In the genomic region with DNA sequence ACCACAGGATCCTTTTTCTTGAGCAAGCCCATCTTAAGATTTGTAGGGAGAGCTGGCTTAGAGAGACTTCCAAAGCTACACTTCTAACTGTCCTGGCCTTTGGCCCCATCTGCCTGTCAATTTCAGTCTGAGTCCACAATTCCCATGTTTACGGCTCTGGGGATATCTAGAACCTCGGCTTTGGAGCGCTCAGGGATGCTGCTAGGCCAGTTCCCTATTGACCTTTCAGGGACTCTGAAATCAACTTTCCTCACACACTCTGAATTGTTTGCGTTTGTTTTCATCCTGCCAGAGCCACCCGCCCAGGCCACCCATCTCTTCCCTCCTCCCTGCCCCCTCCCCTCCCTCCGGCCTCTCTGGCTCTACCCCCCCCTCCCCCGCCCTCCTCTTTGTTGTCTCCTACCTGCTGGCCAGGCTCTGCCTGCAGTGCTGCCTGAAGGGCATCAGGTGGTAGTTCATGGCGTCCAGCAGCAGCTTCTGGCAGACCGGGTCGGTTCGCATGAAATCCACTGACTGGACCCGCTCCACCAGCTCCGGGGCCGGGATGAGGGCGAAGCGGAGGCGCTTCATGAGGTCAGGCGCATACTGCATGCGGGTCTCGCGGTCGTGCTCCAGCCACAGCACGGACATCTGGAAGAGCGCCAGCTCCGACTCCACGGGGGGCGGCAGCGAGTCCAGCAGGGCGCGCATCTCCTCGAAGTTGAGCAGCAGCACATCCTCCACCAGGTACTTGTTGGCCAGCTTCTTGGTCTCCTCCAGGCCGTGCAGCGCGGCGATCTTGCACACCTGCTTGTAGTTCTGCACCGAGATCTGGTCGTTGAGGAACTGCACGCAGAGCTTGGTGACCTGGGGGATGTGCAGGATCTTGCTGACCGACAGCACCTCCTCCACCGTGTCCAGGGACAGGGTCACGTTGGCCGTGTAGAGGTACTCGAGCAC, we compare ENCODE assay signal across 1 cellular context.
TF ChIP-seq lines count a peak whose summit lies in the region.

No MANE protein-coding gene starts in this region.

TF ChIP-seq in H1, 55 proteins besides CTCF, POLR2A, EP300 and RAD21 (continued from another document):
- TF ChIP-seq, protein P1, sequence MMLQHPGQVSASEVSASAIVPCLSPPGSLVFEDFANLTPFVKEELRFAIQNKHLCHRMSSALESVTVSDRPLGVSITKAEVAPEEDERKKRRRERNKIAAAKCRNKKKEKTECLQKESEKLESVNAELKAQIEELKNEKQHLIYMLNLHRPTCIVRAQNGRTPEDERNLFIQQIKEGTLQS (IDR thresholded peaks at IDR 0.05; ENCODE audit: insufficient read depth, low read depth, low read length) = no peak
- peak; percentile 46 for TF ChIP-seq EZH2 (IDR thresholded peaks at IDR 0.05; ENCODE audit: low read depth, low read length, severe bottlenecking)
- TF ChIP-seq HDAC2 (IDR thresholded peaks at IDR 0.05; ENCODE audit: borderline replicate concordance in 1 of 2, low read depth in 2 of 2, low read length in 2 of 2) = no peak
- TF ChIP-seq TAF1 (IDR thresholded peaks at IDR 0.05; ENCODE audit: low read depth, low read length) = 0 out of 2 replicates have a peak, but pooled peaks have one; percentile 8
- TF ChIP-seq, protein P2, sequence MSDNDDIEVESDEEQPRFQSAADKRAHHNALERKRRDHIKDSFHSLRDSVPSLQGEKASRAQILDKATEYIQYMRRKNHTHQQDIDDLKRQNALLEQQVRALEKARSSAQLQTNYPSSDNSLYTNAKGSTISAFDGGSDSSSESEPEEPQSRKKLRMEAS (IDR thresholded peaks at IDR 0.05) = peak; percentile 68
- TF ChIP-seq SIRT6 (IDR thresholded peaks at IDR 0.05; ENCODE audit: low read length) = no peak
- no peak for TF ChIP-seq SP2 (IDR thresholded peaks at IDR 0.05; ENCODE audit: low read length)
- TF ChIP-seq, protein P3, sequence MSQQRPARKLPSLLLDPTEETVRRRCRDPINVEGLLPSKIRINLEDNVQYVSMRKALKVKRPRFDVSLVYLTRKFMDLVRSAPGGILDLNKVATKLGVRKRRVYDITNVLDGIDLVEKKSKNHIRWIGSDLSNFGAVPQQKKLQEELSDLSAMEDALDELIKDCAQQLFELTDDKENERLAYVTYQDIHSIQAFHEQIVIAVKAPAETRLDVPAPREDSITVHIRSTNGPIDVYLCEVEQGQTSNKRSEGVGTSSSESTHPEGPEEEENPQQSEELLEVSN (IDR thresholded peaks at IDR 0.05) = peak; percentile 55; the same call in 1 of the 2 replicates
- peak; percentile 65 for TF ChIP-seq SUZ12 (IDR thresholded peaks at IDR 0.05; ENCODE audit: low read length)
- TF ChIP-seq YY1 (IDR thresholded peaks at IDR 0.05; ENCODE audit: low read depth, low read length) = 0 out of 2 replicates have a peak, but pooled peaks have one; percentile 20
- no peak for TF ChIP-seq BACH1 (IDR thresholded peaks at IDR 0.05; ENCODE audit: low read length)
- TF ChIP-seq HDAC6 (IDR thresholded peaks at IDR 0.05; ENCODE audit: low read depth, low read length) = no peak
- no peak for TF ChIP-seq GABPA (IDR thresholded peaks at IDR 0.05; ENCODE audit: borderline replicate concordance, insufficient read depth, low read length)
- no peak for TF ChIP-seq KDM1A (IDR thresholded peaks at IDR 0.05; ENCODE audit: borderline replicate concordance, low read length)
- no peak for TF ChIP-seq CHD2 (IDR thresholded peaks at IDR 0.05; ENCODE audit: low read length)
- TF ChIP-seq KDM4A (IDR thresholded peaks at IDR 0.05; ENCODE audit: low read depth, low read length, severe bottlenecking) = peak; percentile 92
- TF ChIP-seq RBBP5 (IDR thresholded peaks at IDR 0.05; ENCODE audit: borderline replicate concordance, low read depth, low read length) = no peak
- TF ChIP-seq CBX8 (IDR thresholded peaks at IDR 0.05; ENCODE audit: borderline replicate concordance, low read depth, low read length) = no peak
